ENCODE assay signal across 1 cellular context in the genomic region with DNA sequence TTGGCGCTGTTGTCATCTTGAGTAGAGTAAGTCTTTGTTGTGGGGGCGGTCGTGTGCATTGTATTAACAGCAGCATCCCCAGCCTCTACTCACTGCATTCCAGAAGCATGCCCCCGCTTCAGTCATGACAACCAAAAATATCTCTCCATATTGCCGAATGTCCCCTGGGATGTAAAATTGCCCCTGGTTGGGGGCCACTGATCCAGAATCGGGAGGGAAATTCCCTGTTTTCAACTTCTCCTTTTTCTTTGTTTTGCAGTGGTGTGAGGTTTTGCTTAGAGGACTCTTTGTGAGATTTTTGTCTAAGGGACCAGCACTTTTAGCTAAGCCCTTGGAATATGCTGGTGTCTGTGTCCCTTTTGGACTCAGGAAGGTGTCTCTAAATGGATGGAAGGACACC.
TF ChIP-seq lines count a peak whose summit lies in the region.

No MANE protein-coding gene starts in this region.

TF ChIP-seq in A549, 52 proteins besides CTCF, POLR2A, EP300 and RAD21 (continued from another document):
- TF ChIP-seq BCL3 (IDR thresholded peaks at IDR 0.05) = no peak
- TF ChIP-seq ZNF302 (CRISPR knock-in tag; IDR thresholded peaks at IDR 0.05) = no peak
- TF ChIP-seq MAFK (IDR thresholded peaks at IDR 0.05; ENCODE audit: partially characterized antibody) = no peak
- TF ChIP-seq FOSB (CRISPR knock-in tag; IDR thresholded peaks at IDR 0.05) = no peak
- no peak for TF ChIP-seq POLR2AphosphoS2 (conservative IDR thresholded peaks at IDR 0.05; ENCODE audit: low read length)
- TF ChIP-seq EHF (CRISPR knock-in tag; IDR thresholded peaks at IDR 0.05) = no peak
